In the genomic region with DNA sequence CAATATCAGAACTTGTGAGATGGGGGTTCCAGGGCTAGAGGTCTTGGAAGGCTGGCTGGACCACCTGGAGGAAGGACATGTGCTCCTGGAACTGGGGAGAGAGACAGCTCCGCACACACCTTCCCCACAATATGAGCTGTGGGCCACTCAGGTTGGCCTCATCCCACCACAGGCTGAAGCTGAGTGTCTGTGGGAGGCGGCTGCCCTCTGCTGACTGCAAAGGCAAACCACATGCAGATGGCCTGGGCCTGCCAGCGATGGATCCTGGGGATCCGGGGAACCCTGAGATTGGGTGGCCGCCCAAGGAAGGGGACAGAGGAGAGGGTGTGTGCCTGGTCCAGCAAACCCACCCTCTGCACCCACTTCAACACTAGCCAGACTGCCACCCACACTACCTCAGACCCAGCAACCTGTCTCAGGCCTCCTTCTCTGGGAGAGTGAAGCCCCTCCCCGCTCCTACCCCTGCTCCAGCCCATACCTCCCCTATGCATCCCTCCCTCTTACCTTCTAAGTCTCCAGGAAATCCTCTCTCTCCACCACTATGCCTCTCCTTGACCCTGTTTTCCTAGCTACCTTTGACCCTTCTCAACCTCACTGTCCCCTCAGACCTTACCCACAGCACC, we compare ENCODE assay signal across 8 cellular contexts. TPM values are rescaled to one million over a fixed set of nuclear protein-coding genes. Genes with fewer than 3 reads are reported as not detected.
DNase-seq lines count a peak whose midpoint lies in the region; ATAC-seq and TF ChIP-seq lines count a peak whose summit lies in the region.

No MANE protein-coding gene starts in this region.

- DNase-seq in A172 (ENCODE audit: low spot score), result peak; percentile 46
- peak; percentile 81 for DNase-seq in GM13977 (ENCODE audit: low spot score)
- peak; percentile 50 for DNase-seq in NCI-H2227 treated with DMSO at 0.1 percent for 48 hours (lab: John Stamatoyannopoulos, UW)
- peak; percentile 77 for DNase-seq in activated CD4-positive, alpha-beta T cell treated with anti-CD3 and anti-CD28 coated beads for 48 hours
- peak; percentile 77 for DNase-seq in choroid plexus epithelial cell (ENCODE audit: low read depth)
- DNase-seq in right lobe of liver, result peak; percentile 59 to 71 (median 66)
- DNase-seq in stimulated activated CD8-positive, alpha-beta memory T cell treated with anti-CD3 and anti-CD28 coated beads, Interleukin-12 subunit alpha, Interleukin-12 subunit beta, amount 100 ng/mL, for 1 hour (ENCODE audit: low read depth), result peak; percentile 39

- no peak for TF ChIP-seq POLR2A in right lobe of liver (IDR thresholded peaks at IDR 0.05)

- ATAC-seq in right lobe of liver, result peak; percentile 75 to 89 (median 85)
- ATAC-seq in GM18517 (IDR thresholded peaks at IDR 0.05; ENCODE audit: unreplicated experiment), result no peak

- no peaks in the 10 kb centered on the region for H3K4me1 ChIP-seq in right lobe of liver

- no peak overlapping the region for H3K27ac ChIP-seq in right lobe of liver

- in situ Hi-C loops in GM13977 (cut with MboI; ENCODE audit: low pct_unique_long_range_greater_than_20kb, low sequenced_read_pairs, unreplicated experiment), result no loop called here

- H3K36me3 ChIP-seq in right lobe of liver, result no peaks in the 10 kb centered on the region

- H3K27me3 ChIP-seq in right lobe of liver, result no peaks in the 10 kb centered on the region

- TF ChIP-seq CTCF in GM13977 (IDR thresholded peaks at IDR 0.05; ENCODE audit: extremely low read depth, insufficient read depth, missing control alignments) (peak; percentile 98), choroid plexus epithelial cell (conservative IDR thresholded peaks at IDR 0.05; ENCODE audit: low read depth, low read length) (peak; percentile 95), right lobe of liver (IDR thresholded peaks at IDR 0.05) (peak; percentile 66 to 81 (median 77))

- no peaks in the 10 kb centered on the region for H3K9me3 ChIP-seq in right lobe of liver

- intact Hi-C loops in right lobe of liver (cut with DNase I), result loop anchor here in 1 of 2 donors (10.0 kb wide), 1 partner anchor 358 kb away; no protein-coding TSS in a partner anchor

- H3K4me3 ChIP-seq in choroid plexus epithelial cell (ENCODE audit: low read depth, low read length) (no peak overlapping the region), right lobe of liver (no peak overlapping the region)

- 0% methylated on average over 1 of the region's 6 CpGs for WGBS in right lobe of liver (ENCODE audit: insufficient coverage, low coverage, low lambda C conversion rate, missing lambda C conversion rate)

RNA-seq across cellular contexts. Expression of gene CYP11A1, which starts 44.8 kb away (rescaled TPM):
- 1.2 TPM in 1 of 2 replicates, not detected in the other for total RNA-seq in A172 (2014; rRNA removed; shearing (Covaris generic))
- 1 to 10 TPM; 2.5 to 6.4 (median 2.8) TPM for total RNA-seq in right lobe of liver
